ENCODE assay signal across 1 cellular context in the genomic region with DNA sequence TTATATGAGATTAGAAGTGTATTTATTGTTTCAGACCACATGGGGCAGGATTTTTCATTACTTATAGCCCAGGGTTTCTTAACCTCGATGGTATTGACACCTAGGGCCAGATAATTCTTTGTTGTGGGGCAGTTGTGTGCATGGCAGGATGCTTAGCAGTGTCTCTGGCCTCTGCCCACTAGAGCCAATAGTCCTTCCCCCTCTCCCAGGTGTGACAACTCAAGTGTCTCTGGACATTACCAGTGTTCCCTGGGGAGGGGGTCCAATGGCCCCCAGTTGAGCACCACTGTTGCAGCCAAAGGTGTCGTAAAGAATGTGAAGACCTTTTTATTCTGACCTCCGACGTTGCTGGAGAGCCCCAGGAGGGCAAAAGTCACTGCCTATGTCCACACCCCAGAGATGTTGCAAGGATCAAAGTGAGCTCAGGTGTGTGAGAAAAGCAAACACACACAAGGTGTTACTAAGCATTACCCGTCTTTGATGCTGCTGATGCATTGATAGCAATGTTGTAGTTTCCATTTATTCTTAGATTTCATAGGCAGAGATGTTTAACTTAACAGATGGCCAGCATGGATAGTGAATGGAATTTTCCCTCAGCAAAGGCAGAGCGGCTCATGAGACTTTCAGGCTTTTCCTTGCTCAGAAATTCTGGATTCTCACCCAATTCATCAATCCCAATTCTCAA.
TF ChIP-seq lines count a peak whose summit lies in the region.

No MANE protein-coding gene starts in this region.

TF ChIP-seq in HepG2, 621 proteins besides CTCF, POLR2A, EP300 and RAD21 (continued from another document and continues in another):
- TF ChIP-seq, protein P1, sequence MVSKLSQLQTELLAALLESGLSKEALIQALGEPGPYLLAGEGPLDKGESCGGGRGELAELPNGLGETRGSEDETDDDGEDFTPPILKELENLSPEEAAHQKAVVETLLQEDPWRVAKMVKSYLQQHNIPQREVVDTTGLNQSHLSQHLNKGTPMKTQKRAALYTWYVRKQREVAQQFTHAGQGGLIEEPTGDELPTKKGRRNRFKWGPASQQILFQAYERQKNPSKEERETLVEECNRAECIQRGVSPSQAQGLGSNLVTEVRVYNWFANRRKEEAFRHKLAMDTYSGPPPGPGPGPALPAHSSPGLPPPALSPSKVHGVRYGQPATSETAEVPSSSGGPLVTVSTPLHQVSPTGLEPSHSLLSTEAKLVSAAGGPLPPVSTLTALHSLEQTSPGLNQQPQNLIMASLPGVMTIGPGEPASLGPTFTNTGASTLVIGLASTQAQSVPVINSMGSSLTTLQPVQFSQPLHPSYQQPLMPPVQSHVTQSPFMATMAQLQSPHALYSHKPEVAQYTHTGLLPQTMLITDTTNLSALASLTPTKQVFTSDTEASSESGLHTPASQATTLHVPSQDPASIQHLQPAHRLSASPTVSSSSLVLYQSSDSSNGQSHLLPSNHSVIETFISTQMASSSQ (IDR thresholded peaks at IDR 0.05; ENCODE audit: low read depth): peak; percentile 89
- TF ChIP-seq, protein P1 (CRISPR knock-in tag; IDR thresholded peaks at IDR 0.05; ENCODE audit: borderline replicate concordance): peak; percentile 95
- TF ChIP-seq ZNF292 (CRISPR knock-in tag; IDR thresholded peaks at IDR 0.05; ENCODE audit: borderline replicate concordance, low read depth) (peak; percentile 63; the same call in 1 of the 2 replicates), MIXL1 (CRISPR knock-in tag; IDR thresholded peaks at IDR 0.05) (peak; percentile 94), ZNF772 (CRISPR knock-in tag; IDR thresholded peaks at IDR 0.05) (peak; percentile 95), JUND (CRISPR knock-in tag; IDR thresholded peaks at IDR 0.05) (peak; percentile 87; the same call in 1 of the 2 replicates), JDP2 (CRISPR knock-in tag; IDR thresholded peaks at IDR 0.05; ENCODE audit: borderline replicate concordance) (peak; percentile 90; the same call in 1 of the 2 replicates), NFE2L2 (IDR thresholded peaks at IDR 0.05; ENCODE audit: low read length) (no peak), ZNF264 (CRISPR knock-in tag; IDR thresholded peaks at IDR 0.05) (peak; percentile 91; the same call in 1 of the 2 replicates), RBM22 (optimal IDR thresholded peaks at IDR 0.05; ENCODE audit: low read length) (no peak), PAF1 (CRISPR knock-in tag; IDR thresholded peaks at IDR 0.05) (no peak), ZNF441 (CRISPR knock-in tag; IDR thresholded peaks at IDR 0.05; ENCODE audit: borderline replicate concordance) (0 out of 2 replicates have a peak, but pooled peaks have one; percentile 66), KDM2A (CRISPR knock-in tag; IDR thresholded peaks at IDR 0.05; ENCODE audit: borderline replicate concordance, low read depth) (peak; percentile 71), ZNF75D (CRISPR knock-in tag; IDR thresholded peaks at IDR 0.05; ENCODE audit: borderline replicate concordance) (no peak), NFYB (CRISPR knock-in tag; IDR thresholded peaks at IDR 0.05) (peak; percentile 62), ZNF382 (CRISPR knock-in tag; IDR thresholded peaks at IDR 0.05; ENCODE audit: borderline replicate concordance) (no peak), ZNF652 (CRISPR knock-in tag; IDR thresholded peaks at IDR 0.05; ENCODE audit: borderline replicate concordance, low read depth) (peak; percentile 54), BHLHE40 (IDR thresholded peaks at IDR 0.05; ENCODE audit: low read length) (peak; percentile 95), ZNF775 (CRISPR knock-in tag; IDR thresholded peaks at IDR 0.05; ENCODE audit: borderline replicate concordance) (0 out of 2 replicates have a peak, but pooled peaks have one; percentile 76), ZNF367 (CRISPR knock-in tag; IDR thresholded peaks at IDR 0.05; ENCODE audit: borderline replicate concordance) (peak; percentile 59; the same call in 1 of the 2 replicates), ELF3 (CRISPR knock-in tag; IDR thresholded peaks at IDR 0.05) (peak; percentile 60; the same call in 1 of the 2 replicates), GFI1 (CRISPR knock-in tag; IDR thresholded peaks at IDR 0.05; ENCODE audit: borderline replicate concordance) (peak; percentile 97), ZNF484 (CRISPR knock-in tag; IDR thresholded peaks at IDR 0.05; ENCODE audit: borderline replicate concordance, low read depth) (no peak), ZNF556 (CRISPR knock-in tag; IDR thresholded peaks at IDR 0.05; ENCODE audit: borderline replicate concordance) (peak; percentile 63), SPEN (CRISPR knock-in tag; IDR thresholded peaks at IDR 0.05; ENCODE audit: low read depth) (peak; percentile 76), NFE2L1 (CRISPR knock-in tag; IDR thresholded peaks at IDR 0.05; ENCODE audit: borderline replicate concordance) (no peak), ZNF331 (CRISPR knock-in tag; IDR thresholded peaks at IDR 0.05) (peak; percentile 98), MZF1 (CRISPR knock-in tag; IDR thresholded peaks at IDR 0.05; ENCODE audit: borderline replicate concordance) (no peak), HDAC6 (IDR thresholded peaks at IDR 0.05; ENCODE audit: low read depth, low read length) (no peak), REL (CRISPR knock-in tag; conservative IDR thresholded peaks at IDR 0.05) (no peak), HOXA3 (CRISPR knock-in tag; IDR thresholded peaks at IDR 0.05) (peak; percentile 96), ZNF607 (CRISPR knock-in tag; IDR thresholded peaks at IDR 0.05; ENCODE audit: borderline replicate concordance) (peak; percentile 85), ZFP41 (CRISPR knock-in tag; IDR thresholded peaks at IDR 0.05; ENCODE audit: borderline replicate concordance) (peak; percentile 87; the same call in 1 of the 2 replicates), RBFOX2 (IDR thresholded peaks at IDR 0.05; ENCODE audit: low read depth, low read length) (no peak), HDAC1 (CRISPR knock-in tag; IDR thresholded peaks at IDR 0.05) (peak; percentile 99), ZNF232 (CRISPR knock-in tag; IDR thresholded peaks at IDR 0.05; ENCODE audit: borderline replicate concordance) (peak; percentile 98), CC2D1A (CRISPR knock-in tag; IDR thresholded peaks at IDR 0.05) (no peak), ZNF44 (CRISPR knock-in tag; IDR thresholded peaks at IDR 0.05) (no peak), ZEB1 (IDR thresholded peaks at IDR 0.05; ENCODE audit: insufficient replicate concordance, low read depth) (peak; percentile 99), ELF1 (CRISPR knock-in tag; IDR thresholded peaks at IDR 0.05) (peak; percentile 75)
- TF ChIP-seq, protein P2, sequence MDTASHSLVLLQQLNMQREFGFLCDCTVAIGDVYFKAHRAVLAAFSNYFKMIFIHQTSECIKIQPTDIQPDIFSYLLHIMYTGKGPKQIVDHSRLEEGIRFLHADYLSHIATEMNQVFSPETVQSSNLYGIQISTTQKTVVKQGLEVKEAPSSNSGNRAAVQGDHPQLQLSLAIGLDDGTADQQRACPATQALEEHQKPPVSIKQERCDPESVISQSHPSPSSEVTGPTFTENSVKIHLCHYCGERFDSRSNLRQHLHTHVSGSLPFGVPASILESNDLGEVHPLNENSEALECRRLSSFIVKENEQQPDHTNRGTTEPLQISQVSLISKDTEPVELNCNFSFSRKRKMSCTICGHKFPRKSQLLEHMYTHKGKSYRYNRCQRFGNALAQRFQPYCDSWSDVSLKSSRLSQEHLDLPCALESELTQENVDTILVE (CRISPR knock-in tag; IDR thresholded peaks at IDR 0.05): peak; percentile 95
- TF ChIP-seq, protein P3, sequence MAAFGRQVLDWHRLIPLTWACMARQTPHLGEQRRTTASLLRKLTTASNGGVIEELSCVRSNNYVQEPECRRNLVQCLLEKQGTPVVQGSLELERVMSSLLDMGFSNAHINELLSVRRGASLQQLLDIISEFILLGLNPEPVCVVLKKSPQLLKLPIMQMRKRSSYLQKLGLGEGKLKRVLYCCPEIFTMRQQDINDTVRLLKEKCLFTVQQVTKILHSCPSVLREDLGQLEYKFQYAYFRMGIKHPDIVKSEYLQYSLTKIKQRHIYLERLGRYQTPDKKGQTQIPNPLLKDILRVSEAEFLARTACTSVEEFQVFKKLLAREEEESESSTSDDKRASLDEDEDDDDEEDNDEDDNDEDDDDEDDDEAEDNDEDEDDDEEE (CRISPR knock-in tag; IDR thresholded peaks at IDR 0.05): peak; percentile 63; the same call in 1 of the 2 replicates
- TF ChIP-seq, protein P4, sequence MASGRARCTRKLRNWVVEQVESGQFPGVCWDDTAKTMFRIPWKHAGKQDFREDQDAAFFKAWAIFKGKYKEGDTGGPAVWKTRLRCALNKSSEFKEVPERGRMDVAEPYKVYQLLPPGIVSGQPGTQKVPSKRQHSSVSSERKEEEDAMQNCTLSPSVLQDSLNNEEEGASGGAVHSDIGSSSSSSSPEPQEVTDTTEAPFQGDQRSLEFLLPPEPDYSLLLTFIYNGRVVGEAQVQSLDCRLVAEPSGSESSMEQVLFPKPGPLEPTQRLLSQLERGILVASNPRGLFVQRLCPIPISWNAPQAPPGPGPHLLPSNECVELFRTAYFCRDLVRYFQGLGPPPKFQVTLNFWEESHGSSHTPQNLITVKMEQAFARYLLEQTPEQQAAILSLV (CRISPR knock-in tag; IDR thresholded peaks at IDR 0.05; ENCODE audit: borderline replicate concordance): peak; percentile 81; the same call in 1 of the 2 replicates
- TF ChIP-seq, protein P5, sequence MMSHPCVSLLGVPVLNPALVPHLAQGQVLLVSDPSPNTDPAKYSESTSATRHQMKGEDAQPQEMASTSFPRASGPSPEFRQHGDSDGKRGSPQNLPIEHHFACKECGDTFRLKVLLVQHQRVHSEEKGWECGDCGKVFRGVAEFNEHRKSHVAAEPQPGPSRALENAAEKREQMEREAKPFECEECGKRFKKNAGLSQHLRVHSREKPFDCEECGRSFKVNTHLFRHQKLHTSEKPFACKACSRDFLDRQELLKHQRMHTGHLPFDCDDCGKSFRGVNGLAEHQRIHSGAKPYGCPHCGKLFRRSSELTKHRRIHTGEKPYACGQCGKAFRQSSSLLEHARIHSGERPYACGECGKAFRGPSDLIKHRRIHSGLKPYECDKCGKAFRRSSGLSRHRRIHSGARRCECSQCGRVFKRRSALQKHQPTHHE (CRISPR knock-in tag; IDR thresholded peaks at IDR 0.05; ENCODE audit: borderline replicate concordance): peak; percentile 89; the same call in 1 of the 2 replicates
- TF ChIP-seq, protein P6, sequence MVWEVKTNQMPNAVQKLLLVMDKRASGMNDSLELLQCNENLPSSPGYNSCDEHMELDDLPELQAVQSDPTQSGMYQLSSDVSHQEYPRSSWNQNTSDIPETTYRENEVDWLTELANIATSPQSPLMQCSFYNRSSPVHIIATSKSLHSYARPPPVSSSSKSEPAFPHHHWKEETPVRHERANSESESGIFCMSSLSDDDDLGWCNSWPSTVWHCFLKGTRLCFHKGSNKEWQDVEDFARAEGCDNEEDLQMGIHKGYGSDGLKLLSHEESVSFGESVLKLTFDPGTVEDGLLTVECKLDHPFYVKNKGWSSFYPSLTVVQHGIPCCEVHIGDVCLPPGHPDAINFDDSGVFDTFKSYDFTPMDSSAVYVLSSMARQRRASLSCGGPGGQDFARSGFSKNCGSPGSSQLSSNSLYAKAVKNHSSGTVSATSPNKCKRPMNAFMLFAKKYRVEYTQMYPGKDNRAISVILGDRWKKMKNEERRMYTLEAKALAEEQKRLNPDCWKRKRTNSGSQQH (CRISPR knock-in tag; IDR thresholded peaks at IDR 0.05; ENCODE audit: low read depth): no peak
- TF ChIP-seq, protein P7, sequence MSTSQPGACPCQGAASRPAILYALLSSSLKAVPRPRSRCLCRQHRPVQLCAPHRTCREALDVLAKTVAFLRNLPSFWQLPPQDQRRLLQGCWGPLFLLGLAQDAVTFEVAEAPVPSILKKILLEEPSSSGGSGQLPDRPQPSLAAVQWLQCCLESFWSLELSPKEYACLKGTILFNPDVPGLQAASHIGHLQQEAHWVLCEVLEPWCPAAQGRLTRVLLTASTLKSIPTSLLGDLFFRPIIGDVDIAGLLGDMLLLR (CRISPR knock-in tag; IDR thresholded peaks at IDR 0.05): peak; percentile 85; the same call in 1 of the 2 replicates
- TF ChIP-seq, protein P8, sequence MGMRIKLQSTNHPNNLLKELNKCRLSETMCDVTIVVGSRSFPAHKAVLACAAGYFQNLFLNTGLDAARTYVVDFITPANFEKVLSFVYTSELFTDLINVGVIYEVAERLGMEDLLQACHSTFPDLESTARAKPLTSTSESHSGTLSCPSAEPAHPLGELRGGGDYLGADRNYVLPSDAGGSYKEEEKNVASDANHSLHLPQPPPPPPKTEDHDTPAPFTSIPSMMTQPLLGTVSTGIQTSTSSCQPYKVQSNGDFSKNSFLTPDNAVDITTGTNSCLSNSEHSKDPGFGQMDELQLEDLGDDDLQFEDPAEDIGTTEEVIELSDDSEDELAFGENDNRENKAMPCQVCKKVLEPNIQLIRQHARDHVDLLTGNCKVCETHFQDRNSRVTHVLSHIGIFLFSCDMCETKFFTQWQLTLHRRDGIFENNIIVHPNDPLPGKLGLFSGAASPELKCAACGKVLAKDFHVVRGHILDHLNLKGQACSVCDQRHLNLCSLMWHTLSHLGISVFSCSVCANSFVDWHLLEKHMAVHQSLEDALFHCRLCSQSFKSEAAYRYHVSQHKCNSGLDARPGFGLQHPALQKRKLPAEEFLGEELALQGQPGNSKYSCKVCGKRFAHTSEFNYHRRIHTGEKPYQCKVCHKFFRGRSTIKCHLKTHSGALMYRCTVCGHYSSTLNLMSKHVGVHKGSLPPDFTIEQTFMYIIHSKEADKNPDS (CRISPR knock-in tag; IDR thresholded peaks at IDR 0.05): peak; percentile 99
- TF ChIP-seq, protein P9, sequence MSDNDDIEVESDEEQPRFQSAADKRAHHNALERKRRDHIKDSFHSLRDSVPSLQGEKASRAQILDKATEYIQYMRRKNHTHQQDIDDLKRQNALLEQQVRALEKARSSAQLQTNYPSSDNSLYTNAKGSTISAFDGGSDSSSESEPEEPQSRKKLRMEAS (IDR thresholded peaks at IDR 0.05): peak; percentile 72
- TF ChIP-seq, protein P10, sequence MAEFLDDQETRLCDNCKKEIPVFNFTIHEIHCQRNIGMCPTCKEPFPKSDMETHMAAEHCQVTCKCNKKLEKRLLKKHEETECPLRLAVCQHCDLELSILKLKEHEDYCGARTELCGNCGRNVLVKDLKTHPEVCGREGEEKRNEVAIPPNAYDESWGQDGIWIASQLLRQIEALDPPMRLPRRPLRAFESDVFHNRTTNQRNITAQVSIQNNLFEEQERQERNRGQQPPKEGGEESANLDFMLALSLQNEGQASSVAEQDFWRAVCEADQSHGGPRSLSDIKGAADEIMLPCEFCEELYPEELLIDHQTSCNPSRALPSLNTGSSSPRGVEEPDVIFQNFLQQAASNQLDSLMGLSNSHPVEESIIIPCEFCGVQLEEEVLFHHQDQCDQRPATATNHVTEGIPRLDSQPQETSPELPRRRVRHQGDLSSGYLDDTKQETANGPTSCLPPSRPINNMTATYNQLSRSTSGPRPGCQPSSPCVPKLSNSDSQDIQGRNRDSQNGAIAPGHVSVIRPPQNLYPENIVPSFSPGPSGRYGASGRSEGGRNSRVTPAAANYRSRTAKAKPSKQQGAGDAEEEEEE (CRISPR knock-in tag; IDR thresholded peaks at IDR 0.05; ENCODE audit: borderline replicate concordance): no peak
